ENCODE assay signal across 1 cellular context in the genomic region with DNA sequence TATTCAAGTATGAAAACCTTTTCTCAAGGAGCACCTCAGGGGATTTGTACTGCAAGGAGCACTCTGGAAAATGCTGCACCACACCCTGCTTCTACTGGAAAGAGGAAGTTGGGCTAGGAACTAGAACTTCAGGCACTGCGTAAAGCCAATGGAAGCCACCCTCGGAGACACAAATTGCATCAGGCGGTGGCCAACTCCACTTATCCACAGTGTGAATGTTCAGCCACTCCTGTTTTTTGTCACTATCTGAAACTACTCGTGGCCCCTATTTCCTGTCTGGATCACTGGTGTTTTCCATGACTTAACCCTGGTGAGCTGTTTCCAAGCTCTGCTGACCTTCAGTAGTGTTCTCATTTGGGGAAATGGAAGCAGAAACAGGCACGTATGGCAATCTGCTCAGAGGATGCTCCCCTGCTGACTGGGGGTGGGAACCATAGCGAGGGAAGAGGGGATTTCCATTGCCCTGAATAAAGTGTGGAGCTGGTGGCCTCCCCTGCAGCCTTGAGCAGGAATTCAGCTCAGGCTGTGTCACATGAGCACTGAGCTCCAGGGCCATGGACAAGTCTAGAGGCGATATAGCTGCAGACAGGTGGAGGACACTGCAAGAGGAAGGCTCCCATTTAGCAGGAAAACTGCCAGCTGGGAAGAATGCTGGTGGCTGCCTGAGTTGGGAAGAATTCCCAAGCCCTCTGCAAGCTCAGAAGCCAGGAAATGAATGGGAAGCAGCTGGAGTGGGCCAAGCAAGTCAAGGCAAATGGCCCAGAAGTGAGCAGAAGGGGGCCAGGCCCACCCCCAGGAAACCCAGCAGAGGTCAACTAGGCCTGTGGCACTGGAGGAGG.
A peak's percentile ranks its signal among the peaks of the same experiment; 100 is the strongest.
TF ChIP-seq lines count a peak whose summit lies in the region.

No MANE protein-coding gene starts in this region.

TF ChIP-seq in K562, 482 proteins besides CTCF, POLR2A, EP300 and RAD21 (continued from another document and continues in another):
- TF ChIP-seq, protein P1, sequence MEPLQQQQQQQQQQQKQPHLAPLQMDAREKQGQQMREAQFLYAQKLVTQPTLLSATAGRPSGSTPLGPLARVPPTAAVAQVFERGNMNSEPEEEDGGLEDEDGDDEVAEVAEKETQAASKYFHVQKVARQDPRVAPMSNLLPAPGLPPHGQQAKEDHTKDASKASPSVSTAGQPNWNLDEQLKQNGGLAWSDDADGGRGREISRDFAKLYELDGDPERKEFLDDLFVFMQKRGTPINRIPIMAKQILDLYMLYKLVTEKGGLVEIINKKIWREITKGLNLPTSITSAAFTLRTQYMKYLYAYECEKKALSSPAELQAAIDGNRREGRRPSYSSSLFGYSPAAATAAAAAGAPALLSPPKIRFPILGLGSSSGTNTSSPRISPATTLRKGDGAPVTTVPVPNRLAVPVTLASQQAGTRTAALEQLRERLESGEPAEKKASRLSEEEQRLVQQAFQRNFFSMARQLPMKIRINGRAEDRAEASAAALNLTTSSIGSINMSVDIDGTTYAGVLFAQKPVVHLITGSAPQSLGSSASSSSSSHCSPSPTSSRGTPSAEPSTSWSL (CRISPR knock-in tag; IDR thresholded peaks at IDR 0.05; ENCODE audit: borderline replicate concordance): no peak
- TF ChIP-seq, protein P2, sequence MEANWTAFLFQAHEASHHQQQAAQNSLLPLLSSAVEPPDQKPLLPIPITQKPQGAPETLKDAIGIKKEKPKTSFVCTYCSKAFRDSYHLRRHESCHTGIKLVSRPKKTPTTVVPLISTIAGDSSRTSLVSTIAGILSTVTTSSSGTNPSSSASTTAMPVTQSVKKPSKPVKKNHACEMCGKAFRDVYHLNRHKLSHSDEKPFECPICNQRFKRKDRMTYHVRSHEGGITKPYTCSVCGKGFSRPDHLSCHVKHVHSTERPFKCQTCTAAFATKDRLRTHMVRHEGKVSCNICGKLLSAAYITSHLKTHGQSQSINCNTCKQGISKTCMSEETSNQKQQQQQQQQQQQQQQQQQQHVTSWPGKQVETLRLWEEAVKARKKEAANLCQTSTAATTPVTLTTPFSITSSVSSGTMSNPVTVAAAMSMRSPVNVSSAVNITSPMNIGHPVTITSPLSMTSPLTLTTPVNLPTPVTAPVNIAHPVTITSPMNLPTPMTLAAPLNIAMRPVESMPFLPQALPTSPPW (CRISPR knock-in tag; IDR thresholded peaks at IDR 0.05): no peak
- TF ChIP-seq ZNF41 (CRISPR knock-in tag; conservative IDR thresholded peaks at IDR 0.05) (no peak), FOXK1 (CRISPR knock-in tag; IDR thresholded peaks at IDR 0.05; ENCODE audit: borderline replicate concordance) (no peak; the same call in 1 of the 2 replicates), HLTF (IDR thresholded peaks at IDR 0.05) (no peak), ZNF354B (CRISPR knock-in tag; IDR thresholded peaks at IDR 0.05) (no peak), SMARCA4 (IDR thresholded peaks at IDR 0.05) (no peak), ATF1 (CRISPR knock-in tag; IDR thresholded peaks at IDR 0.05) (no peak), ATF1 (tag; IDR thresholded peaks at IDR 0.05) (no peak), ZNF668 (CRISPR knock-in tag; IDR thresholded peaks at IDR 0.05) (0 out of 2 replicates have a peak, but pooled peaks have one; percentile 50), ELF2 (CRISPR knock-in tag; IDR thresholded peaks at IDR 0.05) (no peak), ZEB2 (IDR thresholded peaks at IDR 0.05) (no peak), KAT7 (CRISPR knock-in tag; IDR thresholded peaks at IDR 0.05; ENCODE audit: borderline replicate concordance) (no peak), GTF2F1 (IDR thresholded peaks at IDR 0.05; ENCODE audit: low read depth, low read length) (no peak), EHMT2 (IDR thresholded peaks at IDR 0.05) (no peak), ZBTB8A (IDR thresholded peaks at IDR 0.05; ENCODE audit: partially characterized antibody) (no peak), SPI1 (IDR thresholded peaks at IDR 0.05; ENCODE audit: borderline replicate concordance, low read depth, low read length) (peak; percentile 90), ZNF589 (CRISPR knock-in tag; IDR thresholded peaks at IDR 0.05; ENCODE audit: low read depth) (peak; percentile 82), JUNB (CRISPR knock-in tag; conservative IDR thresholded peaks at IDR 0.05) (no peak), ZKSCAN3 (CRISPR knock-in tag; IDR thresholded peaks at IDR 0.05) (no peak), SREBF1 (IDR thresholded peaks at IDR 0.05; ENCODE audit: borderline replicate concordance, low read depth, low read length) (no peak), BRD4 (IDR thresholded peaks at IDR 0.05) (no peak), ZNF311 (CRISPR knock-in tag; IDR thresholded peaks at IDR 0.05) (peak; percentile 42; the same call in 1 of the 2 replicates), KAT8 (IDR thresholded peaks at IDR 0.05; ENCODE audit: low read depth) (no peak), HMGN3 (IDR thresholded peaks at IDR 0.05; ENCODE audit: borderline replicate concordance, extremely low read depth, insufficient read length, low read depth, low read length) (no peak), ATF7 (IDR thresholded peaks at IDR 0.05) (peak; percentile 41; the same call in 1 of the 2 replicates), ATF4 (CRISPR knock-in tag; IDR thresholded peaks at IDR 0.05) (peak; percentile 78), SMARCB1 (IDR thresholded peaks at IDR 0.05; ENCODE audit: insufficient read length, low read depth) (no peak), PATZ1 (CRISPR knock-in tag; IDR thresholded peaks at IDR 0.05; ENCODE audit: borderline replicate concordance) (no peak), NR2C2 (CRISPR knock-in tag; IDR thresholded peaks at IDR 0.05) (no peak), NR2C2 (tag; IDR thresholded peaks at IDR 0.05) (peak; percentile 17; the same call in 1 of the 2 replicates), FUS (optimal IDR thresholded peaks at IDR 0.05; ENCODE audit: low read depth, low read length) (no peak), PTRF (tag; IDR thresholded peaks at IDR 0.05) (0 out of 2 replicates have a peak, but pooled peaks have one; percentile 41), NFIX (CRISPR knock-in tag; IDR thresholded peaks at IDR 0.05; ENCODE audit: low read depth) (no peak), FOSL1 (tag; conservative IDR thresholded peaks at IDR 0.05) (no peak), STAT5B (CRISPR knock-in tag; IDR thresholded peaks at IDR 0.05) (no peak), MAFF (IDR thresholded peaks at IDR 0.05; ENCODE audit: low read length) (no peak), ESRRA (IDR thresholded peaks at IDR 0.05; ENCODE audit: borderline replicate concordance, low read depth) (no peak), ESRRB (CRISPR knock-in tag; IDR thresholded peaks at IDR 0.05; ENCODE audit: borderline replicate concordance) (no peak), ZNF23 (CRISPR knock-in tag; IDR thresholded peaks at IDR 0.05) (no peak), TSC22D4 (tag; IDR thresholded peaks at IDR 0.05) (no peak), E2F3 (CRISPR knock-in tag; IDR thresholded peaks at IDR 0.05) (no peak), ZNF121 (CRISPR knock-in tag; conservative IDR thresholded peaks at IDR 0.05) (no peak), KLF1 (tag; IDR thresholded peaks at IDR 0.05) (no peak), NFIC (IDR thresholded peaks at IDR 0.05) (no peak), GTF3C2 (IDR thresholded peaks at IDR 0.05; ENCODE audit: borderline replicate concordance, extremely low read depth, insufficient read length) (no peak), CHD2 (IDR thresholded peaks at IDR 0.05; ENCODE audit: low read depth, low read length) (no peak), ZNF197 (CRISPR knock-in tag; IDR thresholded peaks at IDR 0.05; ENCODE audit: low read depth) (no peak), CXXC5 (CRISPR knock-in tag; IDR thresholded peaks at IDR 0.05) (peak; percentile 57)
- TF ChIP-seq, protein P3, sequence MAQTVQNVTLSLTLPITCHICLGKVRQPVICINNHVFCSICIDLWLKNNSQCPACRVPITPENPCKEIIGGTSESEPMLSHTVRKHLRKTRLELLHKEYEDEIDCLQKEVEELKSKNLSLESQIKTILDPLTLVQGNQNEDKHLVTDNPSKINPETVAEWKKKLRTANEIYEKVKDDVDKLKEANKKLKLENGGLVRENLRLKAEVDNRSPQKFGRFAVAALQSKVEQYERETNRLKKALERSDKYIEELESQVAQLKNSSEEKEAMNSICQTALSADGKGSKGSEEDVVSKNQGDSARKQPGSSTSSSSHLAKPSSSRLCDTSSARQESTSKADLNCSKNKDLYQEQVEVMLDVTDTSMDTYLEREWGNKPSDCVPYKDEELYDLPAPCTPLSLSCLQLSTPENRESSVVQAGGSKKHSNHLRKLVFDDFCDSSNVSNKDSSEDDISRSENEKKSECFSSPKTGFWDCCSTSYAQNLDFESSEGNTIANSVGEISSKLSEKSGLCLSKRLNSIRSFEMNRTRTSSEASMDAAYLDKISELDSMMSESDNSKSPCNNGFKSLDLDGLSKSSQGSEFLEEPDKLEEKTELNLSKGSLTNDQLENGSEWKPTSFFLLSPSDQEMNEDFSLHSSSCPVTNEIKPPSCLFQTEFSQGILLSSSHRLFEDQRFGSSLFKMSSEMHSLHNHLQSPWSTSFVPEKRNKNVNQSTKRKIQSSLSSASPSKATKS (CRISPR knock-in tag; IDR thresholded peaks at IDR 0.05): no peak
- TF ChIP-seq, protein P4, sequence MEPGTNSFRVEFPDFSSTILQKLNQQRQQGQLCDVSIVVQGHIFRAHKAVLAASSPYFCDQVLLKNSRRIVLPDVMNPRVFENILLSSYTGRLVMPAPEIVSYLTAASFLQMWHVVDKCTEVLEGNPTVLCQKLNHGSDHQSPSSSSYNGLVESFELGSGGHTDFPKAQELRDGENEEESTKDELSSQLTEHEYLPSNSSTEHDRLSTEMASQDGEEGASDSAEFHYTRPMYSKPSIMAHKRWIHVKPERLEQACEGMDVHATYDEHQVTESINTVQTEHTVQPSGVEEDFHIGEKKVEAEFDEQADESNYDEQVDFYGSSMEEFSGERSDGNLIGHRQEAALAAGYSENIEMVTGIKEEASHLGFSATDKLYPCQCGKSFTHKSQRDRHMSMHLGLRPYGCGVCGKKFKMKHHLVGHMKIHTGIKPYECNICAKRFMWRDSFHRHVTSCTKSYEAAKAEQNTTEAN (CRISPR knock-in tag; IDR thresholded peaks at IDR 0.05): peak; percentile 58; the same call in 1 of the 2 replicates
- TF ChIP-seq, protein P5, sequence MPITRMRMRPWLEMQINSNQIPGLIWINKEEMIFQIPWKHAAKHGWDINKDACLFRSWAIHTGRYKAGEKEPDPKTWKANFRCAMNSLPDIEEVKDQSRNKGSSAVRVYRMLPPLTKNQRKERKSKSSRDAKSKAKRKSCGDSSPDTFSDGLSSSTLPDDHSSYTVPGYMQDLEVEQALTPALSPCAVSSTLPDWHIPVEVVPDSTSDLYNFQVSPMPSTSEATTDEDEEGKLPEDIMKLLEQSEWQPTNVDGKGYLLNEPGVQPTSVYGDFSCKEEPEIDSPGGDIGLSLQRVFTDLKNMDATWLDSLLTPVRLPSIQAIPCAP (CRISPR knock-in tag; IDR thresholded peaks at IDR 0.05; ENCODE audit: borderline replicate concordance): no peak
- TF ChIP-seq, protein P6, sequence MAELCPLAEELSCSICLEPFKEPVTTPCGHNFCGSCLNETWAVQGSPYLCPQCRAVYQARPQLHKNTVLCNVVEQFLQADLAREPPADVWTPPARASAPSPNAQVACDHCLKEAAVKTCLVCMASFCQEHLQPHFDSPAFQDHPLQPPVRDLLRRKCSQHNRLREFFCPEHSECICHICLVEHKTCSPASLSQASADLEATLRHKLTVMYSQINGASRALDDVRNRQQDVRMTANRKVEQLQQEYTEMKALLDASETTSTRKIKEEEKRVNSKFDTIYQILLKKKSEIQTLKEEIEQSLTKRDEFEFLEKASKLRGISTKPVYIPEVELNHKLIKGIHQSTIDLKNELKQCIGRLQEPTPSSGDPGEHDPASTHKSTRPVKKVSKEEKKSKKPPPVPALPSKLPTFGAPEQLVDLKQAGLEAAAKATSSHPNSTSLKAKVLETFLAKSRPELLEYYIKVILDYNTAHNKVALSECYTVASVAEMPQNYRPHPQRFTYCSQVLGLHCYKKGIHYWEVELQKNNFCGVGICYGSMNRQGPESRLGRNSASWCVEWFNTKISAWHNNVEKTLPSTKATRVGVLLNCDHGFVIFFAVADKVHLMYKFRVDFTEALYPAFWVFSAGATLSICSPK (IDR thresholded peaks at IDR 0.05; ENCODE audit: borderline replicate concordance): no peak
